In genomic region chr9:36818242-36818938, GRCh38 we compare ENCODE assay signal across 9 cellular contexts.
A peak's percentile ranks its signal among the peaks of the same experiment; 100 is the strongest.
DNase-seq lines count a peak whose midpoint lies in the region; ATAC-seq and TF ChIP-seq lines count a peak whose summit lies in the region.
"Had no signal": no experiment of that assay in that cellular context is flagged by ENCODE, and none has a peak within 500 bp of the region (broad histone marks: within the 10 kb centered on the region; RNA-seq: fewer than 3 reads in every experiment).

No MANE protein-coding gene starts in this region.

- H3K4me3 ChIP-seq in spleen, result peak overlapping the region in 2 of 8 donors; percentile 25 to 42

- no peaks in the 10 kb centered on the region for H3K9me3 ChIP-seq in spleen

- no peak for TF ChIP-seq CTCF in chondrocyte (IDR thresholded peaks at IDR 0.05)
- TF ChIP-seq CTCF in spleen (IDR thresholded peaks at IDR 0.05 in 8 of 11, conservative IDR thresholded peaks at IDR 0.05 in 3 of 11), result no peak

- peaks cover 53% of the 10 kb centered on the region for H3K27me3 Mint-ChIP-seq in chondrocyte (ENCODE audit: low read depth)

- DNase-seq in NCI-H1694 treated with DMSO at 0.1 percent for 48 hours (lab: John Stamatoyannopoulos, UW) (peak; percentile 58), chondrocyte (ENCODE audit: low spot score) (peak; percentile 72), left lobe of liver (ENCODE audit: low spot score) (no peak), spleen (peak; percentile 66), NCI-H2081 treated with DMSO at 0.1 percent for 48 hours (lab: John Stamatoyannopoulos, UW) (no peak)
- no peak for DNase-seq in activated CD4-positive, CD25-positive, alpha-beta regulatory T cell (lab: John Stamatoyannopoulos, UW)
- DNase-seq: MM.1S, SW 1271 had no signal

- H3K4me1 Mint-ChIP-seq in chondrocyte (ENCODE audit: low read depth), result no peaks in the 10 kb centered on the region

- no peak overlapping the region for H3K4me3 Mint-ChIP-seq in chondrocyte (ENCODE audit: unreplicated experiment)

- H3K4me1 ChIP-seq in spleen, result peaks cover 0 to 19% (median 0%) of the 10 kb centered on the region in 6 donors

- no peaks in the 10 kb centered on the region for H3K36me3 ChIP-seq in spleen

- peaks cover 0 to 43% (median 4%) of the 10 kb centered on the region in 7 donors for H3K27me3 ChIP-seq in spleen (replicated peaks in 1 of 7)

- 18 to 38% (median 33%) methylated on average over 32 of the region's 32 CpGs for WGBS in spleen, 5 donors

- intact Hi-C loops in spleen (cut with DNase I; ENCODE audit: low total_unique reads), result no loop called here

- TF ChIP-seq POLR2A in spleen (IDR thresholded peaks at IDR 0.05), result no peak

- H3K9me3 Mint-ChIP-seq in chondrocyte (ENCODE audit: low read depth), result no peaks in the 10 kb centered on the region

- H3K36me3 Mint-ChIP-seq in chondrocyte (ENCODE audit: low read depth), result no peaks in the 10 kb centered on the region

- peak overlapping the region in 5 of 8 donors; percentile 1 to 51 (median 30) for H3K27ac ChIP-seq in spleen

- no peak overlapping the region for H3K27ac Mint-ChIP-seq in chondrocyte (ENCODE audit: unreplicated experiment)

- peak; percentile 29 for ATAC-seq in left lobe of liver
- ATAC-seq in GM21528 (IDR thresholded peaks at IDR 0.05; ENCODE audit: low FRiP score, unreplicated experiment), result no peak

Comparison
In these comparisons a context has a peak if more than half of its experiments do, and no peak if none do; other contexts are left out.
1. DNase-seq: peak in NCI-H1694 treated with DMSO at 0.1 percent for 48 hours (single experiment), chondrocyte (single experiment) and spleen (single experiment); none in left lobe of liver (single experiment), NCI-H2081 treated with DMSO at 0.1 percent for 48 hours (single experiment) and activated CD4-positive, CD25-positive, alpha-beta regulatory T cell (0 of 4).